In genomic region chr1:212415107-212415841, GRCh38 we compare ENCODE assay signal across 1 cellular context.
TF ChIP-seq lines count a peak whose summit lies in the region.

No MANE protein-coding gene starts in this region.

TF ChIP-seq in IMR-90, 13 proteins besides CTCF, POLR2A, EP300 and RAD21 (continued from another document):
- TF ChIP-seq, protein P1, sequence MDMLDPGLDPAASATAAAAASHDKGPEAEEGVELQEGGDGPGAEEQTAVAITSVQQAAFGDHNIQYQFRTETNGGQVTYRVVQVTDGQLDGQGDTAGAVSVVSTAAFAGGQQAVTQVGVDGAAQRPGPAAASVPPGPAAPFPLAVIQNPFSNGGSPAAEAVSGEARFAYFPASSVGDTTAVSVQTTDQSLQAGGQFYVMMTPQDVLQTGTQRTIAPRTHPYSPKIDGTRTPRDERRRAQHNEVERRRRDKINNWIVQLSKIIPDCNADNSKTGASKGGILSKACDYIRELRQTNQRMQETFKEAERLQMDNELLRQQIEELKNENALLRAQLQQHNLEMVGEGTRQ (IDR thresholded peaks at IDR 0.05; ENCODE audit: low read depth, low read length), result no peak
- no peak for TF ChIP-seq BHLHE40 (IDR thresholded peaks at IDR 0.05; ENCODE audit: low read depth, low read length)
- no peak for TF ChIP-seq NFE2L2 (IDR thresholded peaks at IDR 0.05; ENCODE audit: low read depth, low read length)
